In the genomic region with DNA sequence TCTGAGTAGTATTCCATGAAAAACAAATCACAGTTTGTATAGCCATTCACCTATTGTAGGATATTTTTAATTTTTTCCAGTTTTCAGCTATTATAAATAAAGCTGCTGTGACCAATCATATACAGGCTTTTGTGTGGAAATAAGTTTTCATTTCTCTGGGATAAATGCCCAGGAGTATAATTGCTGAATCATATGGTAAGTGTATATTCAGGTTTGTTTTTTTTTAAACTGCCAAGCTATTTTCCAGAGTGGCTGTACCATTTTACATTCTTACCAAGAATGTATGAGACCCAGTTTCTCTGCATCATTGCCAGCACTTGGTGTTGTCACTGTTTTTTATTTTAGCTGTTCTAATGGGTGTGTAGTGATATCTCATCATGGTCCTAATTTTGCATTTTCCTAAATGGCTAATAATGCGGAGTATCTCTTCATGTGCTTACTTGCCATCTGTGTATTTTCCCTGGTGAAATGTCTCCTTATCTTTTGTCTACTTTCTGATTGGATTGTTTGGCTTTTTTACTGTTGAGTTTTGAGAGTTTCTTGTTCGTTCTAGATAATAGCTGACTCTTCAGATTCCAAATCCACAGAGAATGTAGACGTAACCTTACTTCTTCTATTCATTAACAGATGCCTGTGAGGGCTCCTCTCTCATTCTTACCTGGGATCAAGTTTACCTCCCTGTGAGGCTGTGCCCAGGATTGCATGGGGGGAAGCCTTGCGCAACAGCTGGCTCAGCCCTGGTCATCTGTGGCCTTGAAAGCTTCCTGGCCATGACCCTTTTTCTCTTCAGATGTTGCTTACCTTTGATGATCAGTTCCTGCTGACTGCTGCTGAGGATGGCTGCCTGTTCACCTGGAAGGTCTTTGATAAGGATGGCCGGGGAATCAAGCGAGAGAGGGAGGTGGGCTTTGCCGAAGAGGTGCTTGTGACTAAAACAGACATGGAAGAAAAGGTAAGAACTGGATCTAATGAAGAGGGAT, we compare ENCODE assay signal across 24 cellular contexts. TPM values are rescaled to one million over a fixed set of nuclear protein-coding genes. Genes with fewer than 3 reads are reported as not detected.
DNase-seq lines count a peak whose midpoint lies in the region; ATAC-seq, FAIRE-seq and TF ChIP-seq lines count a peak whose summit lies in the region.
"Had no signal": no experiment of that assay in that cellular context is flagged by ENCODE, and none has a peak within 500 bp of the region (broad histone marks: within the 10 kb centered on the region; RNA-seq: fewer than 3 reads in every experiment).

No MANE protein-coding gene starts in this region.

- no peak for DNase-seq in A549 (ENCODE audit: low read depth in 1 of 2, low spot score in 1 of 2)
- no peak for DNase-seq in WTC11 (ENCODE audit: low spot score)
- DNase-seq in fibroblast of mammary gland (ENCODE audit: low read depth) = peak; percentile 23
- peak; percentile 16 for DNase-seq in lung (ENCODE audit: low spot score)
- no peak for DNase-seq in activated CD8-positive, alpha-beta memory T cell treated with anti-CD3 and anti-CD28 coated beads for 24 hours
- no peak for DNase-seq in activated naive CD4-positive, alpha-beta T cell treated with Interleukin-2 at 50 U/mL for 16 hours
- no peak for DNase-seq in central memory CD4-positive, alpha-beta T cell
- DNase-seq in substantia nigra (lab: John Stamatoyannopoulos, UW) = no peak
- DNase-seq: 8988T; CD8-positive, alpha-beta memory T cell; DMS79; Karpas-422; MG63; NCI-H1092; NCI-H1694; NCI-H2107; NCI-H226; NCI-H69; OCI-M1; SHP77 treated with DMSO at 0.1 percent for 48 hours had no signal

- FAIRE-seq in A549 (lab: Jason Lieb, UNC) = no peak
- FAIRE-seq: D721Med, G401.6 had no signal

- POLR2A ChIA-PET in A549 (lab: Yijun Ruan, JAX) = no interaction called here
- POLR2A ChIA-PET in WTC11 (lab: Charles Lee) = no interaction called here

- TF ChIP-seq RAD21 in A549 (conservative IDR thresholded peaks at IDR 0.05 in 1 of 2, IDR thresholded peaks at IDR 0.05 in 1 of 2) = no peak

- H3K4me1 ChIP-seq in A549 (no peaks in the 10 kb centered on the region), lung (ENCODE audit: control insufficient read depth in 2 of 2, insufficient read depth in 2 of 2, low read length in 2 of 2) (no peaks in the 10 kb centered on the region)
- H3K4me1 ChIP-seq: BLaER1 had no signal

- no peak overlapping the region for H3K4me3 Mint-ChIP-seq in WTC11
- H3K4me3 Mint-ChIP-seq: CD8-positive, alpha-beta memory T cell had no signal

- ATAC-seq in A549 (no peak), WTC11 (no peak), lung (ENCODE audit: insufficient read depth, low FRiP score) (no peak)

- no peaks in the 10 kb centered on the region for H3K27me3 ChIP-seq in lung (ENCODE audit: control insufficient read depth, insufficient read depth)
- H3K27me3 ChIP-seq: BLaER1, MG63 had no signal

- no peaks in the 10 kb centered on the region; the same call in 1 of the 2 replicates for H3K27me3 Mint-ChIP-seq in WTC11 (ENCODE audit: low read depth)

- no peak overlapping the region for H3K27ac ChIP-seq in A549
- no peak overlapping the region for H3K27ac ChIP-seq in lung (ENCODE audit: low read depth in 1 of 2, low read length in 1 of 2)
- H3K27ac ChIP-seq in substantia nigra (ENCODE audit: low read depth, low read length, poor library complexity, severe bottlenecking) = no peak overlapping the region
- H3K27ac ChIP-seq: BLaER1 had no signal

- H3K27ac Mint-ChIP-seq in WTC11 = no peak overlapping the region
- H3K27ac Mint-ChIP-seq: CD8-positive, alpha-beta memory T cell had no signal

- H3K9me3 ChIP-seq in A549 (no peaks in the 10 kb centered on the region), lung (ENCODE audit: control insufficient read depth in 2 of 2, insufficient read depth in 1 of 2, low read length in 1 of 2) (no peaks in the 10 kb centered on the region)
- H3K9me3 ChIP-seq: BLaER1, MG63 had no signal

- no peak for TF ChIP-seq CTCF in A549 (IDR thresholded peaks at IDR 0.05)
- TF ChIP-seq CTCF in WTC11 (IDR thresholded peaks at IDR 0.05) = no peak
- TF ChIP-seq CTCF in fibroblast of mammary gland (conservative IDR thresholded peaks at IDR 0.05; ENCODE audit: control insufficient read depth, insufficient read depth, low read depth, low read length) = no peak
- no peak for TF ChIP-seq CTCF in lung (IDR thresholded peaks at IDR 0.05; ENCODE audit: control extremely low read depth, extremely low read depth)

- no peak overlapping the region for H3K4me2 ChIP-seq in A549
- H3K4me2 ChIP-seq: BLaER1 had no signal

- no peaks in the 10 kb centered on the region for H3K36me3 ChIP-seq in lung (ENCODE audit: control insufficient read depth in 2 of 2, insufficient read depth in 2 of 2, low read length in 2 of 2)
- H3K36me3 ChIP-seq: BLaER1, MG63 had no signal

- H3K9me3 Mint-ChIP-seq in WTC11 = no peaks in the 10 kb centered on the region
- H3K9me3 Mint-ChIP-seq: CD8-positive, alpha-beta memory T cell had no signal

- peaks cover 7% of the 10 kb centered on the region for H3K4me1 Mint-ChIP-seq in WTC11
- H3K4me1 Mint-ChIP-seq: CD8-positive, alpha-beta memory T cell had no signal

- CTCF ChIA-PET in A549 (lab: Yijun Ruan, JAX) = interaction anchor here (1.5 to 3.0 kb wide), 3 partner anchors 9 to 25 kb away, joined by 3 to 21 read pairs (median 4); no protein-coding TSS in a partner anchor
- CTCF ChIA-PET in WTC11 (lab: Charles Lee) = interaction anchor here (0.8 to 1.0 kb wide), 2 partner anchors 70 to 71 kb away, joined by 3 read pairs; partner anchors contain the start of gene C1orf210

- no peak for TF ChIP-seq EP300 in A549 (IDR thresholded peaks at IDR 0.05)

- no peaks in the 10 kb centered on the region for H3K36me3 Mint-ChIP-seq in WTC11
- H3K36me3 Mint-ChIP-seq: CD8-positive, alpha-beta memory T cell had no signal

- TF ChIP-seq POLR2A in A549 (IDR thresholded peaks at IDR 0.05; ENCODE audit: low read length) = no peak

- 75% methylated on average over 7 of the region's 7 CpGs for WGBS in A549 (ENCODE audit: missing lambda C conversion rate)
- 73 to 90% methylated on average over 7 of the region's 7 CpGs for WGBS in lung, 2 donors

- H3K4me3 ChIP-seq in A549 (no peak overlapping the region), fibroblast of mammary gland (ENCODE audit: control insufficient read depth, low read depth, low read length) (no peak overlapping the region), lung (no peak overlapping the region)
- H3K4me3 ChIP-seq: BLaER1, MG63 had no signal

TF ChIP-seq in A549, 52 proteins besides CTCF, POLR2A, EP300 and RAD21:
- TF ChIP-seq SREBF2 (IDR thresholded peaks at IDR 0.05) (no peak), E2F6 (IDR thresholded peaks at IDR 0.05; ENCODE audit: borderline replicate concordance, low read depth) (no peak), SMC3 (IDR thresholded peaks at IDR 0.05) (no peak), MAFK (IDR thresholded peaks at IDR 0.05; ENCODE audit: partially characterized antibody) (peak; percentile 16)

TF ChIP-seq in WTC11, 78 proteins besides CTCF, POLR2A, EP300 and RAD21:
- TF ChIP-seq GRHL2 (CRISPR knock-in tag; IDR thresholded peaks at IDR 0.05; ENCODE audit: insufficient replicate concordance, severe bottlenecking) (no peak), ZNF423 (CRISPR knock-in tag; IDR thresholded peaks at IDR 0.05) (no peak), GABPB1 (CRISPR knock-in tag; IDR thresholded peaks at IDR 0.05) (peak; percentile 72), NR3C1 (CRISPR knock-in tag; conservative IDR thresholded peaks at IDR 0.05; ENCODE audit: low read depth) (no peak), HMGA2 (CRISPR knock-in tag; IDR thresholded peaks at IDR 0.05) (no peak)
TF ChIP-seq in WTC11: peak in this region for 1.

RNA-seq across cellular contexts. Expression of gene CFAP57, which starts 42.6 kb away (rescaled TPM):
- polyA plus RNA-seq in A549 (2011; rRNA removed) (0.80 and 1.3 TPM in 2 replicates), A549 (2017; fragmentation: RNase III; extraction: RNeasy Plus Mini Kit Qiagen cat#74134 plus additional on column Dnase treatment) (0.54 to 0.73 TPM (median 0.62 TPM) in 3 replicates), lung (1 to 10 TPM; 1.7 to 2.2 TPM)
- polyA plus RNA-seq in A549 (2012; cell fraction: cytosol; rRNA removed) = 0.22 and 0.35 TPM in 2 replicates
- 0.28 and 0.34 TPM in 2 replicates for polyA plus RNA-seq in A549 (2012; cell fraction: nucleus; rRNA removed)
- polyA minus RNA-seq in A549 (2011; rRNA and poly(A)+ RNA removed) = 1.3 and 2.2 TPM in 2 replicates
- total RNA-seq in WTC11 (2021) (0.27 to 0.78 TPM (median 0.42 TPM) in 3 replicates), lung (10 to 100 TPM; 10.4 to 12.3 TPM)
- polyA plus RNA-seq: CD8-positive, alpha-beta memory T cell had no signal

RNA-seq across cellular contexts. Expression of gene EBNA1BP2, which starts 42.7 kb away (rescaled TPM):
- polyA plus RNA-seq in A549 (2011; rRNA removed) (84.9 and 109 TPM in 2 replicates), A549 (2017; fragmentation: RNase III; extraction: RNeasy Plus Mini Kit Qiagen cat#74134 plus additional on column Dnase treatment) (139 to 178 TPM (median 151 TPM) in 3 replicates), lung (10 to 100 TPM; 51.5 to 99.4 TPM)
- polyA plus RNA-seq in A549 (2012; cell fraction: cytosol; rRNA removed) = 133 and 149 TPM in 2 replicates
- polyA plus RNA-seq in A549 (2012; cell fraction: nucleus; rRNA removed) = 93.1 and 111 TPM in 2 replicates
- polyA minus RNA-seq in A549 (2011; rRNA and poly(A)+ RNA removed) = 35.7 and 39.3 TPM in 2 replicates
- total RNA-seq in WTC11 (2021) (66.7 to 93.7 TPM (median 67.7 TPM) in 3 replicates), lung (10 to 100 TPM; 35.9 to 65.3 TPM)

RNA-seq across cellular contexts. Expression of gene TMEM125, which starts 55.0 kb away (rescaled TPM):
- not detected in 2 replicates for polyA plus RNA-seq in A549 (2011; rRNA removed)
- not detected in 2 replicates for polyA plus RNA-seq in A549 (2012; cell fraction: cytosol; rRNA removed)
- polyA plus RNA-seq in A549 (2012; cell fraction: nucleus; rRNA removed) = not detected in 2 replicates
- polyA plus RNA-seq in A549 (2017; fragmentation: RNase III; extraction: RNeasy Plus Mini Kit Qiagen cat#74134 plus additional on column Dnase treatment) = not detected in 3 replicates
- not detected in 2 replicates for polyA minus RNA-seq in A549 (2011; rRNA and poly(A)+ RNA removed)
- total RNA-seq in WTC11 (2021) = 21.5 to 27.8 TPM (median 25.1 TPM) in 3 replicates
- 100 to 1,000 TPM in 1 of 2 donors, 10 to 100 TPM in 1; 41.0 to 228 TPM for total RNA-seq in lung
- 100 to 1,000 TPM; 101 to 127 TPM for polyA plus RNA-seq in lung
- total RNA-seq: CD8-positive, alpha-beta memory T cell; RPMI7951 had no signal
- polyA plus RNA-seq: CD8-positive, alpha-beta memory T cell had no signal

Comparison
In these comparisons a context has a peak if more than half of its experiments do, and no peak if none do; other contexts are left out.
1. DNase-seq: peak in fibroblast of mammary gland (single experiment) and lung (single experiment); none in A549 (0 of 2), WTC11 (single experiment), activated CD8-positive, alpha-beta memory T cell treated with anti-CD3 and anti-CD28 coated beads for 24 hours (single experiment), activated naive CD4-positive, alpha-beta T cell treated with Interleukin-2 at 50 U/mL for 16 hours (single experiment), central memory CD4-positive, alpha-beta T cell (single experiment) and substantia nigra (0 of 49).